Comparison of ENCODE assay signal across 14 cellular contexts in the genomic region with DNA sequence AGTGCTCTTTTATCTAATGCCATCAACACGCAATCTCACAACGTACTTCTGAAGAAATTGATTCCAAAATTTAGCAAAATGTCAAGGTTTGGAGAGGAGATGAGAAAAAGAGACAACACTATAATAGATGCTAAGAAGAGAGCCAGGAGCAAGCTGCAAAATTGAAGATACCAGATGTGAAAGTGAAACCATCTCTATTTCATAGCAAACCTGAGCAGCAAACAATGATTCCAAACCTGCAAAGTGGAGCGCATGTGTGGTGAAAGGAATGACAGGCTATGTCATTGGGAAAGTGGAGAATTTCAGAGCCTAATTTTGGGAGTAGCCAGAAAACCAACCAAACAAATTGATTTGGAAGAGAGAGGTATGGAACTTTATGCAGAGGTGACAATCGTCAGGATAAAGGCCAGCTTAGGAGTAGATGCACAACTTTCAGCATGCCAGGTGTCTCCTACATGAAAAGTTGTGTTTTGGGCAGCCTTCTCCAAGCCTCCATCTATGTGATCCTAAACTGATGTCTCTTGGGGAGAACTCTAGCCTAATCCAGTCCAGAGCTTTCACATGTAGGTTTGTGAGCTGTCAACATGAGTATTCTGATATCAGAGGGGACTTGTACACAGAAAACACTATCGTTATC.
DNase-seq lines count a peak whose midpoint lies in the region; ATAC-seq, FAIRE-seq and TF ChIP-seq lines count a peak whose summit lies in the region.
"Had no signal": no experiment of that assay in that cellular context is flagged by ENCODE, and none has a peak within 500 bp of the region (broad histone marks: within the 10 kb centered on the region; RNA-seq: fewer than 3 reads in every experiment).

No MANE protein-coding gene starts in this region.

- no peak overlapping the region for H3K27ac Mint-ChIP-seq in HFFc6
- H3K27ac Mint-ChIP-seq in activated CD8-positive, alpha-beta T cell treated with anti-CD3 and anti-CD28 coated beads for 36 hours: no peak overlapping the region

- no peaks in the 10 kb centered on the region for H3K9me3 ChIP-seq in mesenchymal stem cell (ENCODE audit: control insufficient read depth, low read length)
- H3K9me3 ChIP-seq: heart right ventricle, left ventricle myocardium inferior, tibial artery had no signal

- POLR2A ChIA-PET in activated CD8-positive, alpha-beta T cell treated with anti-CD3 and anti-CD28 coated beads for 36 hours (lab: Charles Lee): no interaction called here

- H4K91ac ChIP-seq in mesenchymal stem cell (ENCODE audit: low read length): no peak overlapping the region

- FAIRE-seq in RCC 7860 (lab: Jason Lieb, UNC): no peak
- FAIRE-seq: GM12892 had no signal

- no peak overlapping the region for H2BK120ac ChIP-seq in mesenchymal stem cell (ENCODE audit: low read depth, low read length)

- H3K4me2 ChIP-seq in mesenchymal stem cell (ENCODE audit: low read length, poor library complexity, severe bottlenecking): no peak overlapping the region

- peak overlapping the region; percentile 0; the same call in 1 of the 2 replicates for H3K4me3 Mint-ChIP-seq in HFFc6
- H3K4me3 Mint-ChIP-seq in activated CD8-positive, alpha-beta T cell treated with anti-CD3 and anti-CD28 coated beads for 36 hours: peak overlapping the region; percentile 5

- H3K79me1 ChIP-seq in mesenchymal stem cell (replicated peaks; ENCODE audit: low read length, poor library complexity, severe bottlenecking): no peaks in the 10 kb centered on the region

- H3K4ac ChIP-seq in mesenchymal stem cell (ENCODE audit: low read depth in 1 of 2, low read length in 2 of 2): peak overlapping the region in 1 of 2 experiments; percentile 26

- no peak for TF ChIP-seq CTCF in HFFc6 (IDR thresholded peaks at IDR 0.05)
- TF ChIP-seq CTCF in activated CD8-positive, alpha-beta T cell treated with anti-CD3 and anti-CD28 coated beads for 36 hours (IDR thresholded peaks at IDR 0.05): no peak

- H3K18ac ChIP-seq in mesenchymal stem cell (ENCODE audit: low read depth in 1 of 2, low read length in 2 of 2): no peak overlapping the region

- H2BK15ac ChIP-seq in mesenchymal stem cell (ENCODE audit: low read depth, poor library complexity, severe bottlenecking): no peak overlapping the region

- H3K9ac ChIP-seq in mesenchymal stem cell (ENCODE audit: low read length): no peak overlapping the region

- peaks cover 4% of the 10 kb centered on the region for H3K4me1 ChIP-seq in mesenchymal stem cell (ENCODE audit: control insufficient read depth, insufficient read depth, low read depth, low read length)
- H3K4me1 ChIP-seq: left ventricle myocardium inferior had no signal

- H2AFZ ChIP-seq in mesenchymal stem cell (ENCODE audit: low read depth, low read length): no peak overlapping the region

- H3K27ac ChIP-seq in mesenchymal stem cell (ENCODE audit: low read length, poor library complexity, severe bottlenecking): no peak overlapping the region
- H3K27ac ChIP-seq: heart right ventricle, left ventricle myocardium inferior had no signal

- H3K36me3 Mint-ChIP-seq in HFFc6 (ENCODE audit: low read depth): no peaks in the 10 kb centered on the region; the same call in 1 of the 2 replicates
- H3K36me3 Mint-ChIP-seq in activated CD8-positive, alpha-beta T cell treated with anti-CD3 and anti-CD28 coated beads for 36 hours (ENCODE audit: low read depth): no peaks in the 10 kb centered on the region

- 84% methylated on average over 3 of the region's 5 CpGs for WGBS in mesenchymal stem cell

- no peak overlapping the region for H3K14ac ChIP-seq in mesenchymal stem cell (ENCODE audit: low read length in 2 of 2)

- CTCF ChIA-PET in activated CD8-positive, alpha-beta T cell treated with anti-CD3 and anti-CD28 coated beads for 36 hours (lab: Charles Lee): interaction anchor here (1.3 kb wide), 1 partner anchor 8 kb away, joined by 5 read pairs; no protein-coding TSS in a partner anchor

- peaks cover 2% of the 10 kb centered on the region for H3K27me3 Mint-ChIP-seq in HFFc6 (ENCODE audit: insufficient read depth)
- no peaks in the 10 kb centered on the region for H3K27me3 Mint-ChIP-seq in activated CD8-positive, alpha-beta T cell treated with anti-CD3 and anti-CD28 coated beads for 36 hours

- H3K9me3 Mint-ChIP-seq in HFFc6: no peaks in the 10 kb centered on the region
- no peaks in the 10 kb centered on the region for H3K9me3 Mint-ChIP-seq in activated CD8-positive, alpha-beta T cell treated with anti-CD3 and anti-CD28 coated beads for 36 hours

- no peak for ATAC-seq in activated CD8-positive, alpha-beta T cell treated with anti-CD3 and anti-CD28 coated beads for 36 hours
- no peak for ATAC-seq in HG03097 (IDR thresholded peaks at IDR 0.05; ENCODE audit: low FRiP score, unreplicated experiment)
- ATAC-seq: heart right ventricle had no signal

- H3K4me1 Mint-ChIP-seq in HFFc6 (ENCODE audit: low read depth): peaks cover 44% of the 10 kb centered on the region
- peaks cover 13% of the 10 kb centered on the region for H3K4me1 Mint-ChIP-seq in activated CD8-positive, alpha-beta T cell treated with anti-CD3 and anti-CD28 coated beads for 36 hours (ENCODE audit: low read depth)

- no peak overlapping the region for H3K4me3 ChIP-seq in mesenchymal stem cell (ENCODE audit: insufficient read depth in 1 of 2, low read depth in 1 of 2, low read length in 2 of 2)
- H3K4me3 ChIP-seq: heart right ventricle, left ventricle myocardium inferior, tibial artery had no signal

- peak overlapping the region; percentile 33 to 63 for H2BK12ac ChIP-seq in mesenchymal stem cell (ENCODE audit: low read length in 2 of 2)

- no peak overlapping the region for H2AK5ac ChIP-seq in mesenchymal stem cell (ENCODE audit: low read length, severe bottlenecking)

- H2BK5ac ChIP-seq in mesenchymal stem cell (ENCODE audit: low read depth, low read length, poor library complexity, severe bottlenecking): no peak overlapping the region

- H3K27me3 ChIP-seq in mesenchymal stem cell (ENCODE audit: control insufficient read depth in 1 of 2, insufficient read depth in 1 of 2, low read length in 2 of 2): no peaks in the 10 kb centered on the region
- H3K27me3 ChIP-seq: heart right ventricle, tibial artery had no signal

- H3K23ac ChIP-seq in mesenchymal stem cell (ENCODE audit: low read length in 2 of 2): no peak overlapping the region

- H3K36me3 ChIP-seq in mesenchymal stem cell (ENCODE audit: control insufficient read depth in 1 of 2, insufficient read depth in 2 of 2, low read depth in 1 of 2, low read length in 2 of 2): no peaks in the 10 kb centered on the region
- H3K36me3 ChIP-seq: heart right ventricle, left ventricle myocardium inferior, tibial artery had no signal

- peak; percentile 9 for DNase-seq in DMS79 treated with DMSO at 0.1 percent for 48 hours (lab: John Stamatoyannopoulos, UW)
- DNase-seq in DMS79 (lab: John Stamatoyannopoulos, UW): no peak
- no peak for DNase-seq in HFFc6
- DNase-seq in activated CD8-positive, alpha-beta T cell treated with anti-CD3 and anti-CD28 coated beads for 36 hours: no peak
- DNase-seq in mesenchymal stem cell: no peak
- no peak for DNase-seq in NCI-H2081 treated with DMSO at 0.1 percent for 48 hours (lab: John Stamatoyannopoulos, UW)
- DNase-seq in RCC 7860 (ENCODE audit: low spot score): no peak
- DNase-seq: activated CD8-positive, alpha-beta memory T cell treated with anti-CD3 and anti-CD28 coated beads, Interleukin-2, amount 50 U/mL, for 48 hours; heart right ventricle; left ventricle myocardium inferior; NCI-H226; tibial artery had no signal

- intact Hi-C loops in activated CD8-positive, alpha-beta T cell treated with anti-CD3 and anti-CD28 coated beads for 36 hours (cut with micrococcal nuclease): no loop called here

- H4K8ac ChIP-seq in mesenchymal stem cell (ENCODE audit: low read length): no peak overlapping the region
